ENCODE assay signal across 9 cellular contexts in the genomic region with DNA sequence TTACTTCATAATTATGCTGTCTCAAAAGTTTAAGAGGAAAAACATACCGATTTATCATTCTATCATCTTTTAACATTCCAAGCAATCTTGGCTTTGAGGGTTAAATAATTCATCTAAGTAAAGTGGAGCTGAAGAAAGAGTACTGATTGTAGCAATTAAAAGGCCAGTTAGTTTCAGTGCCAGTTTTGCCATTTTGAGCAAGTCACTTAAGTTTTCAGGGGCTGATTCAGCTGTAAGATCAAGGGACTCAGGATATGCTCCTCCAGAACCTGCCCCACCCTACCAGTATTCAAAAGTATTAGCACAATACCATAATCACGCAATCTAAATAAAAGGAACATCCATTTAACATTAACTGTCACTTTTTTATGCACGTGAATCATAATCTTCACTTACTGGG. TPM values are rescaled to one million over a fixed set of nuclear protein-coding genes. Genes with fewer than 3 reads are reported as not detected.
DNase-seq lines count a peak whose midpoint lies in the region; ATAC-seq, FAIRE-seq and TF ChIP-seq lines count a peak whose summit lies in the region.
"Had no signal": no experiment of that assay in that cellular context is flagged by ENCODE, and none has a peak within 500 bp of the region (broad histone marks: within the 10 kb centered on the region; RNA-seq: fewer than 3 reads in every experiment).

No MANE protein-coding gene starts in this region.

- no peak overlapping the region for H2AFZ ChIP-seq in astrocyte (ENCODE audit: low read depth, low read length)

- TF ChIP-seq CTCF in HL-60 (IDR thresholded peaks at IDR 0.05; ENCODE audit: insufficient read depth, low read length) (no peak), astrocyte (IDR thresholded peaks at IDR 0.05; ENCODE audit: insufficient read depth, low read depth, low read length) (no peak)

- H3K27ac ChIP-seq in HL-60 (replicated peaks) (no peak overlapping the region), astrocyte (ENCODE audit: low read depth, low read length) (no peak overlapping the region), mesodermal cell (ENCODE audit: low read depth, low read length, severe bottlenecking) (no peak overlapping the region)

- H3K27ac Mint-ChIP-seq in astrocyte (ENCODE audit: unreplicated experiment): no peak overlapping the region

- intact Hi-C loops in sciatic nerve (cut with DNase I): no loop called here

- H3K27me3 Mint-ChIP-seq in astrocyte (ENCODE audit: low read depth, unreplicated experiment): no peaks in the 10 kb centered on the region

- peak overlapping the region; percentile 96 for H3K4me2 ChIP-seq in astrocyte (ENCODE audit: low read length)

- H3K4me3 ChIP-seq in HL-60 (replicated peaks; ENCODE audit: insufficient read depth, low read length) (peak overlapping the region; percentile 92), astrocyte (ENCODE audit: insufficient read depth, low read depth, low read length) (peak overlapping the region; percentile 96), mesodermal cell (ENCODE audit: extremely low read depth, insufficient read depth, low read length, poor library complexity, severe bottlenecking) (peak overlapping the region; percentile 93)

- no peaks in the 10 kb centered on the region for H3K27me3 ChIP-seq in HL-60 (ENCODE audit: insufficient read depth, poor library complexity, severe bottlenecking)
- H3K27me3 ChIP-seq in astrocyte (ENCODE audit: insufficient read depth, low read length): no peaks in the 10 kb centered on the region

- peaks cover 38% of the 10 kb centered on the region for H4K20me1 ChIP-seq in astrocyte (ENCODE audit: insufficient read depth, low read length)

- peaks cover 2% of the 10 kb centered on the region for H3K36me3 Mint-ChIP-seq in astrocyte (ENCODE audit: low read depth, unreplicated experiment)

- H3K4me1 Mint-ChIP-seq in astrocyte (ENCODE audit: low read depth, unreplicated experiment): peaks cover 10% of the 10 kb centered on the region

- FAIRE-seq in astrocyte (lab: Jason Lieb, UNC): no peak

- H3K4me3 Mint-ChIP-seq in astrocyte (ENCODE audit: unreplicated experiment): peak overlapping the region; percentile 97

- H3K4me1 ChIP-seq in astrocyte (ENCODE audit: insufficient read depth, low read length) (peaks cover 11% of the 10 kb centered on the region), mesodermal cell (ENCODE audit: control insufficient read depth, insufficient read depth, low read length, poor library complexity, severe bottlenecking) (no peaks in the 10 kb centered on the region)

- ATAC-seq in sciatic nerve: no peak
- ATAC-seq in HG03439 (IDR thresholded peaks at IDR 0.05; ENCODE audit: unreplicated experiment): no peak

- peaks cover 70% of the 10 kb centered on the region for H3K79me2 ChIP-seq in astrocyte (ENCODE audit: insufficient read depth, low read length)

- DNase-seq in Ammon's horn (ENCODE audit: low spot score): peak; percentile 5
- DNase-seq in HL-60 (ENCODE audit: low read depth in 1 of 2, low spot score in 1 of 2): no peak
- DNase-seq in astrocyte (ENCODE audit: low read depth): peak; percentile 6
- DNase-seq in sciatic nerve (ENCODE audit: low spot score): no peak
- DNase-seq in NCI-H510A treated with DMSO at 0.1 percent for 48 hours (lab: John Stamatoyannopoulos, UW): no peak
- DNase-seq in mesenteric fat pad (ENCODE audit: low spot score): no peak

- H3K9me3 Mint-ChIP-seq in astrocyte (ENCODE audit: unreplicated experiment): no peaks in the 10 kb centered on the region

- 63 to 74% methylated on average over 1 to 2 of the region's 3 CpGs for WGBS in mesodermal cell (ENCODE audit: insufficient coverage in 2 of 2), 2 experiments

- H3K36me3 ChIP-seq in astrocyte (ENCODE audit: insufficient read depth, low read length) (peaks cover 15% of the 10 kb centered on the region), mesodermal cell (ENCODE audit: control insufficient read depth, insufficient read depth, low read length) (peaks cover 27% of the 10 kb centered on the region)

- H3K9me3 ChIP-seq in astrocyte (ENCODE audit: insufficient read depth, low read depth, low read length): no peaks in the 10 kb centered on the region
- H3K9me3 ChIP-seq in mesodermal cell (ENCODE audit: control insufficient read depth, low read length): no peaks in the 10 kb centered on the region

- H3K9ac ChIP-seq in astrocyte (ENCODE audit: low read length): peak overlapping the region; percentile 99

RNA-seq across cellular contexts. Expression of a gene that starts 1.9 kb away (rescaled TPM):
- 113 and 120 TPM in 2 replicates for total RNA-seq in astrocyte
- 87.0 TPM for polyA plus RNA-seq in mesodermal cell (2013, experiment 1 of 2)
- 92.6 TPM for polyA plus RNA-seq in mesodermal cell (2013, experiment 2 of 2)
- 82.8 TPM for total RNA-seq in sciatic nerve
- total RNA-seq in mesenteric fat pad: 69.9 TPM

RNA-seq across cellular contexts. Expression of a gene that starts 45.2 kb away (rescaled TPM):
- total RNA-seq in astrocyte (not detected in 2 replicates), sciatic nerve (not detected), mesenteric fat pad (not detected)
- not detected for polyA plus RNA-seq in mesodermal cell (2013, experiment 1 of 2)
- not detected for polyA plus RNA-seq in mesodermal cell (2013, experiment 2 of 2)
- total RNA-seq: lung had no signal

Comparison
In these comparisons a context has a peak if more than half of its experiments do, and no peak if none do; other contexts are left out.
1. DNase-seq: peak in Ammon's horn (single experiment) and astrocyte (single experiment); none in HL-60 (0 of 2), sciatic nerve (single experiment), NCI-H510A treated with DMSO at 0.1 percent for 48 hours (single experiment) and mesenteric fat pad (single experiment).
2. Peak in every context shown above with its lines, with median percentiles within 50 percentile points of each other: H3K4me3 ChIP-seq.